ENCODE assay signal across 1 cellular context in the genomic region with DNA sequence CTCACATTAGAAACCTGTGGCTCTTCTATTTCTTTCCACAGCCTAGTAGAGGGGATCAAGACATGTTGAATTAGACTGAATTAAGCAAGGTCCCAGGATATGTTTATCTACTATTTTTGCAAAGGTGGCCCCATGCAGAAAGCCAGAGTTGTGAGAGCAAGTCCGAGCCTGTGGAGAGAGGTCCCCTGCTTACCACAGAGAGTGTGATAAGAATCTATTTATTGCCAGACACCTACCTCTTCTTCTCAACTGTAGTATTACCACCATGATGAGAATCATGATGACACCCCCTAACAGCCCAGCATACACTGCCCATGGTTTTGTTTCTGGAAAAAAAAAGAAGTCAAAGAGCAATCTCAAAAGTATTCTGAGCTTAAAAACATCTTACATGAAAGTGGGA.
TF ChIP-seq lines count a peak whose summit lies in the region.

No MANE protein-coding gene starts in this region.

TF ChIP-seq in GM12878, 131 proteins besides CTCF, POLR2A, EP300 and RAD21 (continued from another document and continues in another):
- TF ChIP-seq, protein P1, sequence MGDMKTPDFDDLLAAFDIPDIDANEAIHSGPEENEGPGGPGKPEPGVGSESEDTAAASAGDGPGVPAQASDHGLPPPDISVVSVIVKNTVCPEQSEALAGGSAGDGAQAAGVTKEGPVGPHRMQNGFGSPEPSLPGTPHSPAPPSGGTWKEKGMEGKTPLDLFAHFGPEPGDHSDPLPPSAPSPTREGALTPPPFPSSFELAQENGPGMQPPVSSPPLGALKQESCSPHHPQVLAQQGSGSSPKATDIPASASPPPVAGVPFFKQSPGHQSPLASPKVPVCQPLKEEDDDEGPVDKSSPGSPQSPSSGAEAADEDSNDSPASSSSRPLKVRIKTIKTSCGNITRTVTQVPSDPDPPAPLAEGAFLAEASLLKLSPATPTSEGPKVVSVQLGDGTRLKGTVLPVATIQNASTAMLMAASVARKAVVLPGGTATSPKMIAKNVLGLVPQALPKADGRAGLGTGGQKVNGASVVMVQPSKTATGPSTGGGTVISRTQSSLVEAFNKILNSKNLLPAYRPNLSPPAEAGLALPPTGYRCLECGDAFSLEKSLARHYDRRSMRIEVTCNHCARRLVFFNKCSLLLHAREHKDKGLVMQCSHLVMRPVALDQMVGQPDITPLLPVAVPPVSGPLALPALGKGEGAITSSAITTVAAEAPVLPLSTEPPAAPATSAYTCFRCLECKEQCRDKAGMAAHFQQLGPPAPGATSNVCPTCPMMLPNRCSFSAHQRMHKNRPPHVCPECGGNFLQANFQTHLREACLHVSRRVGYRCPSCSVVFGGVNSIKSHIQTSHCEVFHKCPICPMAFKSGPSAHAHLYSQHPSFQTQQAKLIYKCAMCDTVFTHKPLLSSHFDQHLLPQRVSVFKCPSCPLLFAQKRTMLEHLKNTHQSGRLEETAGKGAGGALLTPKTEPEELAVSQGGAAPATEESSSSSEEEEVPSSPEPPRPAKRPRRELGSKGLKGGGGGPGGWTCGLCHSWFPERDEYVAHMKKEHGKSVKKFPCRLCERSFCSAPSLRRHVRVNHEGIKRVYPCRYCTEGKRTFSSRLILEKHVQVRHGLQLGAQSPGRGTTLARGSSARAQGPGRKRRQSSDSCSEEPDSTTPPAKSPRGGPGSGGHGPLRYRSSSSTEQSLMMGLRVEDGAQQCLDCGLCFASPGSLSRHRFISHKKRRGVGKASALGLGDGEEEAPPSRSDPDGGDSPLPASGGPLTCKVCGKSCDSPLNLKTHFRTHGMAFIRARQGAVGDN (IDR thresholded peaks at IDR 0.05), result no peak
- TF ChIP-seq BMI1 (IDR thresholded peaks at IDR 0.05; ENCODE audit: borderline replicate concordance) (no peak), PAX8 (IDR thresholded peaks at IDR 0.05) (no peak), ATF7 (IDR thresholded peaks at IDR 0.05; ENCODE audit: low read depth) (no peak), LARP7 (IDR thresholded peaks at IDR 0.05) (no peak), SREBF1 (IDR thresholded peaks at IDR 0.05; ENCODE audit: low read length) (no peak), YBX1 (IDR thresholded peaks at IDR 0.05) (no peak), FOS (IDR thresholded peaks at IDR 0.05; ENCODE audit: borderline replicate concordance, extremely low read depth, insufficient read length) (no peak), ASH2L (IDR thresholded peaks at IDR 0.05; ENCODE audit: borderline replicate concordance, low read depth) (no peak), NR2F1 (conservative IDR thresholded peaks at IDR 0.05) (no peak), CHD2 (IDR thresholded peaks at IDR 0.05; ENCODE audit: borderline replicate concordance, low read depth, low read length) (no peak), ZSCAN29 (IDR thresholded peaks at IDR 0.05) (0 out of 2 replicates have a peak, but pooled peaks have one; percentile 10), FOXK2 (IDR thresholded peaks at IDR 0.05) (no peak), CBFB (IDR thresholded peaks at IDR 0.05; ENCODE audit: low read depth) (peak; percentile 35; the same call in 1 of the 2 replicates), RCOR1 (conservative IDR thresholded peaks at IDR 0.05; ENCODE audit: low read depth, low read length) (no peak), SIX5 (IDR thresholded peaks at IDR 0.05; ENCODE audit: low read depth, low read length, severe bottlenecking) (no peak), EED (IDR thresholded peaks at IDR 0.05; ENCODE audit: low read depth) (no peak), SRF (IDR thresholded peaks at IDR 0.05; ENCODE audit: low read depth in 2 of 2, low read length in 2 of 2) (no peak), ZZZ3 (IDR thresholded peaks at IDR 0.05; ENCODE audit: control insufficient read depth, insufficient read length, low read depth) (no peak), JUND (IDR thresholded peaks at IDR 0.05; ENCODE audit: low read depth, low read length) (no peak), JUNB (IDR thresholded peaks at IDR 0.05) (0 out of 2 replicates have a peak, but pooled peaks have one; percentile 8), POU2F2 (IDR thresholded peaks at IDR 0.05; ENCODE audit: borderline replicate concordance, low read depth, low read length) (no peak), ETV6 (conservative IDR thresholded peaks at IDR 0.05 in 1 of 2, IDR thresholded peaks at IDR 0.05 in 1 of 2; ENCODE audit: borderline replicate concordance in 1 of 2, low read depth in 1 of 2) (no peak), POLR2AphosphoS2 (IDR thresholded peaks at IDR 0.05; ENCODE audit: low read depth, low read length) (peak; percentile 18; the same call in 1 of the 2 replicates), SPI1 (IDR thresholded peaks at IDR 0.05; ENCODE audit: borderline replicate concordance, insufficient read depth, low read depth, low read length) (no peak), HDGF (IDR thresholded peaks at IDR 0.05) (no peak)
- TF ChIP-seq, protein P2, sequence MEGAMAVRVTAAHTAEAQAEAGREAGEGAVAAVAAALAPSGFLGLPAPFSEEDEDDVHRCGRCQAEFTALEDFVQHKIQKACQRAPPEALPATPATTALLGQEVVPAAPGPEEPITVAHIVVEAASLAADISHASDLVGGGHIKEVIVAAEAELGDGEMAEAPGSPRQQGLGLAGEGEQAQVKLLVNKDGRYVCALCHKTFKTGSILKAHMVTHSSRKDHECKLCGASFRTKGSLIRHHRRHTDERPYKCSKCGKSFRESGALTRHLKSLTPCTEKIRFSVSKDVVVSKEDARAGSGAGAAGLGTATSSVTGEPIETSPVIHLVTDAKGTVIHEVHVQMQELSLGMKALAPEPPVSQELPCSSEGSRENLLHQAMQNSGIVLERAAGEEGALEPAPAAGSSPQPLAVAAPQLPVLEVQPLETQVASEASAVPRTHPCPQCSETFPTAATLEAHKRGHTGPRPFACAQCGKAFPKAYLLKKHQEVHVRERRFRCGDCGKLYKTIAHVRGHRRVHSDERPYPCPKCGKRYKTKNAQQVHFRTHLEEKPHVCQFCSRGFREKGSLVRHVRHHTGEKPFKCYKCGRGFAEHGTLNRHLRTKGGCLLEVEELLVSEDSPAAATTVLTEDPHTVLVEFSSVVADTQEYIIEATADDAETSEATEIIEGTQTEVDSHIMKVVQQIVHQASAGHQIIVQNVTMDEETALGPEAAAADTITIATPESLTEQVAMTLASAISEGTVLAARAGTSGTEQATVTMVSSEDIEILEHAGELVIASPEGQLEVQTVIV (IDR thresholded peaks at IDR 0.05; ENCODE audit: borderline replicate concordance, partially characterized antibody), result no peak
- TF ChIP-seq, protein P3, sequence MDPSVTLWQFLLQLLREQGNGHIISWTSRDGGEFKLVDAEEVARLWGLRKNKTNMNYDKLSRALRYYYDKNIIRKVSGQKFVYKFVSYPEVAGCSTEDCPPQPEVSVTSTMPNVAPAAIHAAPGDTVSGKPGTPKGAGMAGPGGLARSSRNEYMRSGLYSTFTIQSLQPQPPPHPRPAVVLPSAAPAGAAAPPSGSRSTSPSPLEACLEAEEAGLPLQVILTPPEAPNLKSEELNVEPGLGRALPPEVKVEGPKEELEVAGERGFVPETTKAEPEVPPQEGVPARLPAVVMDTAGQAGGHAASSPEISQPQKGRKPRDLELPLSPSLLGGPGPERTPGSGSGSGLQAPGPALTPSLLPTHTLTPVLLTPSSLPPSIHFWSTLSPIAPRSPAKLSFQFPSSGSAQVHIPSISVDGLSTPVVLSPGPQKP (IDR thresholded peaks at IDR 0.05; ENCODE audit: low read depth, low read length), result no peak
- TF ChIP-seq, protein P4, sequence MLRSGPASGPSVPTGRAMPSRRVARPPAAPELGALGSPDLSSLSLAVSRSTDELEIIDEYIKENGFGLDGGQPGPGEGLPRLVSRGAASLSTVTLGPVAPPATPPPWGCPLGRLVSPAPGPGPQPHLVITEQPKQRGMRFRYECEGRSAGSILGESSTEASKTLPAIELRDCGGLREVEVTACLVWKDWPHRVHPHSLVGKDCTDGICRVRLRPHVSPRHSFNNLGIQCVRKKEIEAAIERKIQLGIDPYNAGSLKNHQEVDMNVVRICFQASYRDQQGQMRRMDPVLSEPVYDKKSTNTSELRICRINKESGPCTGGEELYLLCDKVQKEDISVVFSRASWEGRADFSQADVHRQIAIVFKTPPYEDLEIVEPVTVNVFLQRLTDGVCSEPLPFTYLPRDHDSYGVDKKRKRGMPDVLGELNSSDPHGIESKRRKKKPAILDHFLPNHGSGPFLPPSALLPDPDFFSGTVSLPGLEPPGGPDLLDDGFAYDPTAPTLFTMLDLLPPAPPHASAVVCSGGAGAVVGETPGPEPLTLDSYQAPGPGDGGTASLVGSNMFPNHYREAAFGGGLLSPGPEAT (IDR thresholded peaks at IDR 0.05; ENCODE audit: low read depth), result no peak
- TF ChIP-seq, protein P5, sequence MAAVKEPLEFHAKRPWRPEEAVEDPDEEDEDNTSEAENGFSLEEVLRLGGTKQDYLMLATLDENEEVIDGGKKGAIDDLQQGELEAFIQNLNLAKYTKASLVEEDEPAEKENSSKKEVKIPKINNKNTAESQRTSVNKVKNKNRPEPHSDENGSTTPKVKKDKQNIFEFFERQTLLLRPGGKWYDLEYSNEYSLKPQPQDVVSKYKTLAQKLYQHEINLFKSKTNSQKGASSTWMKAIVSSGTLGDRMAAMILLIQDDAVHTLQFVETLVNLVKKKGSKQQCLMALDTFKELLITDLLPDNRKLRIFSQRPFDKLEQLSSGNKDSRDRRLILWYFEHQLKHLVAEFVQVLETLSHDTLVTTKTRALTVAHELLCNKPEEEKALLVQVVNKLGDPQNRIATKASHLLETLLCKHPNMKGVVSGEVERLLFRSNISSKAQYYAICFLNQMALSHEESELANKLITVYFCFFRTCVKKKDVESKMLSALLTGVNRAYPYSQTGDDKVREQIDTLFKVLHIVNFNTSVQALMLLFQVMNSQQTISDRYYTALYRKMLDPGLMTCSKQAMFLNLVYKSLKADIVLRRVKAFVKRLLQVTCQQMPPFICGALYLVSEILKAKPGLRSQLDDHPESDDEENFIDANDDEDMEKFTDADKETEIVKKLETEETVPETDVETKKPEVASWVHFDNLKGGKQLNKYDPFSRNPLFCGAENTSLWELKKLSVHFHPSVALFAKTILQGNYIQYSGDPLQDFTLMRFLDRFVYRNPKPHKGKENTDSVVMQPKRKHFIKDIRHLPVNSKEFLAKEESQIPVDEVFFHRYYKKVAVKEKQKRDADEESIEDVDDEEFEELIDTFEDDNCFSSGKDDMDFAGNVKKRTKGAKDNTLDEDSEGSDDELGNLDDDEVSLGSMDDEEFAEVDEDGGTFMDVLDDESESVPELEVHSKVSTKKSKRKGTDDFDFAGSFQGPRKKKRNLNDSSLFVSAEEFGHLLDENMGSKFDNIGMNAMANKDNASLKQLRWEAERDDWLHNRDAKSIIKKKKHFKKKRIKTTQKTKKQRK (IDR thresholded peaks at IDR 0.05; ENCODE audit: low read depth, low read length), result no peak
- TF ChIP-seq, protein P6, sequence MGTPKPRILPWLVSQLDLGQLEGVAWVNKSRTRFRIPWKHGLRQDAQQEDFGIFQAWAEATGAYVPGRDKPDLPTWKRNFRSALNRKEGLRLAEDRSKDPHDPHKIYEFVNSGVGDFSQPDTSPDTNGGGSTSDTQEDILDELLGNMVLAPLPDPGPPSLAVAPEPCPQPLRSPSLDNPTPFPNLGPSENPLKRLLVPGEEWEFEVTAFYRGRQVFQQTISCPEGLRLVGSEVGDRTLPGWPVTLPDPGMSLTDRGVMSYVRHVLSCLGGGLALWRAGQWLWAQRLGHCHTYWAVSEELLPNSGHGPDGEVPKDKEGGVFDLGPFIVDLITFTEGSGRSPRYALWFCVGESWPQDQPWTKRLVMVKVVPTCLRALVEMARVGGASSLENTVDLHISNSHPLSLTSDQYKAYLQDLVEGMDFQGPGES (IDR thresholded peaks at IDR 0.05), result no peak
- TF ChIP-seq, protein P7, sequence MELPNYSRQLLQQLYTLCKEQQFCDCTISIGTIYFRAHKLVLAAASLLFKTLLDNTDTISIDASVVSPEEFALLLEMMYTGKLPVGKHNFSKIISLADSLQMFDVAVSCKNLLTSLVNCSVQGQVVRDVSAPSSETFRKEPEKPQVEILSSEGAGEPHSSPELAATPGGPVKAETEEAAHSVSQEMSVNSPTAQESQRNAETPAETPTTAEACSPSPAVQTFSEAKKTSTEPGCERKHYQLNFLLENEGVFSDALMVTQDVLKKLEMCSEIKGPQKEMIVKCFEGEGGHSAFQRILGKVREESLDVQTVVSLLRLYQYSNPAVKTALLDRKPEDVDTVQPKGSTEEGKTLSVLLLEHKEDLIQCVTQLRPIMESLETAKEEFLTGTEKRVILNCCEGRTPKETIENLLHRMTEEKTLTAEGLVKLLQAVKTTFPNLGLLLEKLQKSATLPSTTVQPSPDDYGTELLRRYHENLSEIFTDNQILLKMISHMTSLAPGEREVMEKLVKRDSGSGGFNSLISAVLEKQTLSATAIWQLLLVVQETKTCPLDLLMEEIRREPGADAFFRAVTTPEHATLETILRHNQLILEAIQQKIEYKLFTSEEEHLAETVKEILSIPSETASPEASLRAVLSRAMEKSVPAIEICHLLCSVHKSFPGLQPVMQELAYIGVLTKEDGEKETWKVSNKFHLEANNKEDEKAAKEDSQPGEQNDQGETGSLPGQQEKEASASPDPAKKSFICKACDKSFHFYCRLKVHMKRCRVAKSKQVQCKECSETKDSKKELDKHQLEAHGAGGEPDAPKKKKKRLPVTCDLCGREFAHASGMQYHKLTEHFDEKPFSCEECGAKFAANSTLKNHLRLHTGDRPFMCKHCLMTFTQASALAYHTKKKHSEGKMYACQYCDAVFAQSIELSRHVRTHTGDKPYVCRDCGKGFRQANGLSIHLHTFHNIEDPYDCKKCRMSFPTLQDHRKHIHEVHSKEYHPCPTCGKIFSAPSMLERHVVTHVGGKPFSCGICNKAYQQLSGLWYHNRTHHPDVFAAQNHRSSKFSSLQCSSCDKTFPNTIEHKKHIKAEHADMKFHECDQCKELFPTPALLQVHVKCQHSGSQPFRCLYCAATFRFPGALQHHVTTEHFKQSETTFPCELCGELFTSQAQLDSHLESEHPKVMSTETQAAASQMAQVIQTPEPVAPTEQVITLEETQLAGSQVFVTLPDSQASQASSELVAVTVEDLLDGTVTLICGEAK (IDR thresholded peaks at IDR 0.05; ENCODE audit: borderline replicate concordance), result no peak
- TF ChIP-seq, protein P8, sequence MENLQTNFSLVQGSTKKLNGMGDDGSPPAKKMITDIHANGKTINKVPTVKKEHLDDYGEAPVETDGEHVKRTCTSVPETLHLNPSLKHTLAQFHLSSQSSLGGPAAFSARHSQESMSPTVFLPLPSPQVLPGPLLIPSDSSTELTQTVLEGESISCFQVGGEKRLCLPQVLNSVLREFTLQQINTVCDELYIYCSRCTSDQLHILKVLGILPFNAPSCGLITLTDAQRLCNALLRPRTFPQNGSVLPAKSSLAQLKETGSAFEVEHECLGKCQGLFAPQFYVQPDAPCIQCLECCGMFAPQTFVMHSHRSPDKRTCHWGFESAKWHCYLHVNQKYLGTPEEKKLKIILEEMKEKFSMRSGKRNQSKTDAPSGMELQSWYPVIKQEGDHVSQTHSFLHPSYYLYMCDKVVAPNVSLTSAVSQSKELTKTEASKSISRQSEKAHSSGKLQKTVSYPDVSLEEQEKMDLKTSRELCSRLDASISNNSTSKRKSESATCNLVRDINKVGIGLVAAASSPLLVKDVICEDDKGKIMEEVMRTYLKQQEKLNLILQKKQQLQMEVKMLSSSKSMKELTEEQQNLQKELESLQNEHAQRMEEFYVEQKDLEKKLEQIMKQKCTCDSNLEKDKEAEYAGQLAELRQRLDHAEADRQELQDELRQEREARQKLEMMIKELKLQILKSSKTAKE (IDR thresholded peaks at IDR 0.05; ENCODE audit: low read depth, poor library complexity, severe bottlenecking), result no peak
- TF ChIP-seq, protein P9, sequence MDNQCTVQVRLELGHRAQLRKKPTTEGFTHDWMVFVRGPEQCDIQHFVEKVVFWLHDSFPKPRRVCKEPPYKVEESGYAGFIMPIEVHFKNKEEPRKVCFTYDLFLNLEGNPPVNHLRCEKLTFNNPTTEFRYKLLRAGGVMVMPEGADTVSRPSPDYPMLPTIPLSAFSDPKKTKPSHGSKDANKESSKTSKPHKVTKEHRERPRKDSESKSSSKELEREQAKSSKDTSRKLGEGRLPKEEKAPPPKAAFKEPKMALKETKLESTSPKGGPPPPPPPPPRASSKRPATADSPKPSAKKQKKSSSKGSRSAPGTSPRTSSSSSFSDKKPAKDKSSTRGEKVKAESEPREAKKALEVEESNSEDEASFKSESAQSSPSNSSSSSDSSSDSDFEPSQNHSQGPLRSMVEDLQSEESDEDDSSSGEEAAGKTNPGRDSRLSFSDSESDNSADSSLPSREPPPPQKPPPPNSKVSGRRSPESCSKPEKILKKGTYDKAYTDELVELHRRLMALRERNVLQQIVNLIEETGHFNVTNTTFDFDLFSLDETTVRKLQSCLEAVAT (IDR thresholded peaks at IDR 0.05), result no peak
